ENCODE assay signal across 14 cellular contexts in the genomic region with DNA sequence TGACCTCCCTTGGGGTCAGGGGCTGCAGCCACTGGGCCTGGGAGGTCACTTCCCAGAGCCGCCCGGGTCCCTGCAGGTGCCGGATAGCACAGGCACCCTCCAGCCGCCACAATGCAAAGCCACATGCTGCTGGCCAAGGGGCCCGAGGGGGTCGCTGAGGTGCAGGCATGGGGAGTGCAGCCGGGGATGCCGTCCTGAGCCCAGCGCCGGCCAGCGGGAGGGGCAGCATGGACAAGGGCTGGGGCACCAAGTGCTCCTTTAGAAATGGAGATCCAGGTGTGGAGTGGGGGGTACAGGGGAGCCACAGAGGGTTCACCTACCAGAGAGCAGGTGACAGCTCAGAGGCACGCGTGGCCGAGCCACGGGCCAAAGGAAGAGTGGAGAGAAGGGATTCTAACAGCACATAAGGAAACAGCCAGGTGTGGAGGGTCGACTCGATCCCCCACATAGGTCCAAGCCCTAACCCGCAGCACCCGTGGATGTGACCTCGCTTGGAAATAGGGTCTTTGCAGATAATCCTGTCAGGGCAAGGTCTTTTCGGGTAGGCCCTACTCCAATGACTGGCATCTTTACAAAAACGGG. TPM values are rescaled to one million over a fixed set of nuclear protein-coding genes. Genes with fewer than 3 reads are reported as not detected.
DNase-seq lines count a peak whose midpoint lies in the region; ATAC-seq and TF ChIP-seq lines count a peak whose summit lies in the region.
"Had no signal": no experiment of that assay in that cellular context is flagged by ENCODE, and none has a peak within 500 bp of the region (broad histone marks: within the 10 kb centered on the region; RNA-seq: fewer than 3 reads in every experiment).

No MANE protein-coding gene starts in this region.

- peak; percentile 0 to 32 for DNase-seq in stimulated activated CD4-positive, alpha-beta T cell treated with anti-CD3 and anti-CD28 coated beads, Interleukin-2, amount 100 ng/mL, for 24 hours
- DNase-seq in stimulated activated CD4-positive, alpha-beta T cell treated with anti-CD3 and anti-CD28 coated beads, Interleukin-4, amount 100 ng/mL, for 24 hours, result no peak
- DNase-seq in mesenteric fat pad (ENCODE audit: low spot score) (peak; percentile 95), NCI-H1105 treated with DMSO at 0.1 percent for 48 hours (lab: John Stamatoyannopoulos, UW) (no peak), RKO (ENCODE audit: low spot score) (no peak)
- DNase-seq: activated CD4-positive, CD25-positive, alpha-beta regulatory T cell treated with anti-CD3 and anti-CD28 coated beads, Interleukin-2, amount 50 U/mL, for 72 hours; activated naive CD4-positive, alpha-beta T cell treated with anti-CD3 and anti-CD28 coated beads, Interleukin-2, amount 50 U/mL, for 16 hours; MV-4-11; NCI-H2171 had no signal

- H3K27me3 ChIP-seq in duodenal mucosa (ENCODE audit: control insufficient read depth in 1 of 2, insufficient read depth in 2 of 2, low read length in 2 of 2), result no peaks in the 10 kb centered on the region
- H3K27me3 ChIP-seq: cardiac muscle cell had no signal

- no peaks in the 10 kb centered on the region for H3K36me3 ChIP-seq in duodenal mucosa (ENCODE audit: control insufficient read depth in 1 of 2, insufficient read depth in 2 of 2, low read length in 2 of 2)
- H3K36me3 ChIP-seq: cardiac muscle cell had no signal

- no peak overlapping the region for H3K4me3 ChIP-seq in duodenal mucosa (ENCODE audit: low read depth in 1 of 2, low read length in 2 of 2)
- H3K4me3 ChIP-seq: cardiac muscle cell had no signal

- no peak for TF ChIP-seq POLR2A in GM18505 (IDR thresholded peaks at IDR 0.05; ENCODE audit: borderline replicate concordance, extremely low read depth, insufficient read depth, insufficient read length)

- peak overlapping the region; percentile 21 to 44 for H3K9ac ChIP-seq in duodenal mucosa (ENCODE audit: low read depth in 1 of 2, low read length in 2 of 2)

- H3K9me3 ChIP-seq in duodenal mucosa (ENCODE audit: control insufficient read depth in 1 of 2, low read length in 2 of 2), result no peaks in the 10 kb centered on the region

- H3K4me1 ChIP-seq in duodenal mucosa (ENCODE audit: control insufficient read depth in 1 of 2, insufficient read depth in 2 of 2, low read length in 2 of 2), result peaks cover 28 to 36% of the 10 kb centered on the region in 2 donors

- ATAC-seq in GM18870 (IDR thresholded peaks at IDR 0.05; ENCODE audit: unreplicated experiment) (no peak), GM18505 (IDR thresholded peaks at IDR 0.05; ENCODE audit: unreplicated experiment) (no peak)

- H3K27ac ChIP-seq in duodenal mucosa (ENCODE audit: low read depth, low read length), result no peak overlapping the region
- H3K27ac ChIP-seq: cardiac muscle cell had no signal

RNA-seq across cellular contexts. Expression of a gene that starts 24.7 kb away (rescaled TPM):
- total RNA-seq in mesenteric fat pad, result 6.9 TPM
- total RNA-seq: epithelial cell of proximal tubule had no signal

Comparison
In these comparisons a context has a peak if more than half of its experiments do, and no peak if none do; other contexts are left out.
1. DNase-seq: peak in stimulated activated CD4-positive, alpha-beta T cell treated with anti-CD3 and anti-CD28 coated beads, Interleukin-2, amount 100 ng/mL, for 24 hours (2 of 2) and mesenteric fat pad (single experiment); none in stimulated activated CD4-positive, alpha-beta T cell treated with anti-CD3 and anti-CD28 coated beads, Interleukin-4, amount 100 ng/mL, for 24 hours (single experiment), NCI-H1105 treated with DMSO at 0.1 percent for 48 hours (single experiment) and RKO (single experiment).